ENCODE assay signal across 8 cellular contexts in genomic region chr1:27296773-27297214, GRCh38. TPM values are rescaled to one million over a fixed set of nuclear protein-coding genes. Genes with fewer than 3 reads are reported as not detected.
DNase-seq lines count a peak whose midpoint lies in the region; ATAC-seq and TF ChIP-seq lines count a peak whose summit lies in the region.

No MANE protein-coding gene starts in this region.

- H3K27ac ChIP-seq in right lobe of liver, result no peak overlapping the region

- H3K4me3 ChIP-seq in GM12865 (ENCODE audit: low read depth, low read length) (no peak overlapping the region), choroid plexus epithelial cell (ENCODE audit: low read depth, low read length) (no peak overlapping the region), right lobe of liver (no peak overlapping the region)

- ATAC-seq in right lobe of liver, result peak; percentile 45 to 62 (median 52)
- no peak for ATAC-seq in HG03521 (IDR thresholded peaks at IDR 0.05; ENCODE audit: unreplicated experiment)
- no peak for ATAC-seq in GM21381 (IDR thresholded peaks at IDR 0.05; ENCODE audit: unreplicated experiment)

- H3K36me3 ChIP-seq in right lobe of liver, result peaks cover 0 to 48% (median 11%) of the 10 kb centered on the region in 4 donors

- TF ChIP-seq POLR2A in right lobe of liver (IDR thresholded peaks at IDR 0.05), result no peak

- TF ChIP-seq CTCF in GM12865 (IDR thresholded peaks at IDR 0.05; ENCODE audit: insufficient read depth, low read depth, low read length, missing control alignments) (peak; percentile 76), choroid plexus epithelial cell (conservative IDR thresholded peaks at IDR 0.05; ENCODE audit: low read depth, low read length) (peak; percentile 77), right lobe of liver (IDR thresholded peaks at IDR 0.05) (peak; percentile 18 to 53 (median 51))

- intact Hi-C loops in right lobe of liver (cut with DNase I), result loop anchor here in 1 of 2 donors (5.0 to 10.0 kb wide), 2 partner anchors 101 to 102 kb away; no protein-coding TSS in a partner anchor

- 5% methylated on average over 6 of the region's 10 CpGs for WGBS in right lobe of liver (ENCODE audit: insufficient coverage, low coverage, low lambda C conversion rate, missing lambda C conversion rate)

- no peaks in the 10 kb centered on the region for H3K27me3 ChIP-seq in right lobe of liver

- H3K4me1 ChIP-seq in right lobe of liver, result no peaks in the 10 kb centered on the region

- peak; percentile 51 for DNase-seq in GM12865 (ENCODE audit: low read depth)
- peak; percentile 13 for DNase-seq in NCI-H2029 treated with DMSO at 0.1 percent for 48 hours (lab: John Stamatoyannopoulos, UW)
- peak; percentile 73 for DNase-seq in activated CD4-positive, alpha-beta T cell treated with anti-CD3 and anti-CD28 coated beads, Interleukin-2, amount 50 U/mL, for 1 hour
- DNase-seq in choroid plexus epithelial cell (ENCODE audit: low read depth), result peak; percentile 70
- peak; percentile 65 to 74 (median 70) for DNase-seq in right lobe of liver
- peak; percentile 57 to 75 for DNase-seq in stimulated activated CD4-positive, alpha-beta T cell treated with anti-CD3 and anti-CD28 coated beads, Interleukin-4, amount 100 ng/mL, for 4 hours

- no peaks in the 10 kb centered on the region for H3K9me3 ChIP-seq in right lobe of liver

RNA-seq across cellular contexts. Expression of gene TMEM222, which starts 25.2 kb away (rescaled TPM):
- 10 to 100 TPM; 15.1 to 22.6 (median 19.1) TPM for total RNA-seq in right lobe of liver

RNA-seq across cellular contexts. Expression of gene SYTL1, which starts 45.0 kb away (rescaled TPM):
- total RNA-seq in right lobe of liver, result 1 to 10 TPM in 1 of 6 experiments, under 1 TPM in 5; 0.37 to 1.7 (median 0.80) TPM

Comparison
In these comparisons a context has a peak if more than half of its experiments do, and no peak if none do; other contexts are left out.
1. DNase-seq: peak in every context shown above with its lines; median percentile 73 in activated CD4-positive, alpha-beta T cell treated with anti-CD3 and anti-CD28 coated beads, Interleukin-2, amount 50 U/mL, for 1 hour; 70 in choroid plexus epithelial cell; 70 in right lobe of liver; 66 in stimulated activated CD4-positive, alpha-beta T cell treated with anti-CD3 and anti-CD28 coated beads, Interleukin-4, amount 100 ng/mL, for 4 hours; 51 in GM12865; 13 in NCI-H2029 treated with DMSO at 0.1 percent for 48 hours.
2. ATAC-seq: peak in right lobe of liver (4 of 4); none in HG03521 (single experiment) and GM21381 (single experiment).
3. Peak in every context shown above with its lines, with median percentiles within 50 percentile points of each other: CTCF ChIP-seq.